ENCODE assay signal across 1 cellular context in the genomic region with DNA sequence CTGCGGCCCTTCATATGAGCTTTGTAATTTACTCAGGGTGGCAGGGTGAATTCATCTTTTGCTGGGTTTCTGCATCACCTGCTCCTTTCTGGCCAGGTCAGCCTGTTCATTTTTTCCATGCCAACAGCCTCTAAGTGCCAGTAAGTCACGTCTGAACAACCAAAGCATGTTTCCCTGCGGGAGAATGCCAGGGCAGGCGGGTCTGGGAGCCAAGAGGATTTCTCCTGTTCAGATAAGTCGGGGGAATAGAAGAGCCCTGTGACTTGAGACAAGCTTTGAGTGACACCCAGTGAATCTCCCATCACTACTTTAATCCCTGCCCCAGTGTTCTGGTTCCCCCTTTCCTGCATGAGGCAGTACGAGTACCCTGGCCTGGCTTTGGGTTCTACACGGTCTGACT.
TF ChIP-seq lines count a peak whose summit lies in the region.

No MANE protein-coding gene starts in this region.

TF ChIP-seq in GM23338, 12 proteins besides CTCF, POLR2A, EP300 and RAD21 (continued from another document):
- TF ChIP-seq, protein P1, sequence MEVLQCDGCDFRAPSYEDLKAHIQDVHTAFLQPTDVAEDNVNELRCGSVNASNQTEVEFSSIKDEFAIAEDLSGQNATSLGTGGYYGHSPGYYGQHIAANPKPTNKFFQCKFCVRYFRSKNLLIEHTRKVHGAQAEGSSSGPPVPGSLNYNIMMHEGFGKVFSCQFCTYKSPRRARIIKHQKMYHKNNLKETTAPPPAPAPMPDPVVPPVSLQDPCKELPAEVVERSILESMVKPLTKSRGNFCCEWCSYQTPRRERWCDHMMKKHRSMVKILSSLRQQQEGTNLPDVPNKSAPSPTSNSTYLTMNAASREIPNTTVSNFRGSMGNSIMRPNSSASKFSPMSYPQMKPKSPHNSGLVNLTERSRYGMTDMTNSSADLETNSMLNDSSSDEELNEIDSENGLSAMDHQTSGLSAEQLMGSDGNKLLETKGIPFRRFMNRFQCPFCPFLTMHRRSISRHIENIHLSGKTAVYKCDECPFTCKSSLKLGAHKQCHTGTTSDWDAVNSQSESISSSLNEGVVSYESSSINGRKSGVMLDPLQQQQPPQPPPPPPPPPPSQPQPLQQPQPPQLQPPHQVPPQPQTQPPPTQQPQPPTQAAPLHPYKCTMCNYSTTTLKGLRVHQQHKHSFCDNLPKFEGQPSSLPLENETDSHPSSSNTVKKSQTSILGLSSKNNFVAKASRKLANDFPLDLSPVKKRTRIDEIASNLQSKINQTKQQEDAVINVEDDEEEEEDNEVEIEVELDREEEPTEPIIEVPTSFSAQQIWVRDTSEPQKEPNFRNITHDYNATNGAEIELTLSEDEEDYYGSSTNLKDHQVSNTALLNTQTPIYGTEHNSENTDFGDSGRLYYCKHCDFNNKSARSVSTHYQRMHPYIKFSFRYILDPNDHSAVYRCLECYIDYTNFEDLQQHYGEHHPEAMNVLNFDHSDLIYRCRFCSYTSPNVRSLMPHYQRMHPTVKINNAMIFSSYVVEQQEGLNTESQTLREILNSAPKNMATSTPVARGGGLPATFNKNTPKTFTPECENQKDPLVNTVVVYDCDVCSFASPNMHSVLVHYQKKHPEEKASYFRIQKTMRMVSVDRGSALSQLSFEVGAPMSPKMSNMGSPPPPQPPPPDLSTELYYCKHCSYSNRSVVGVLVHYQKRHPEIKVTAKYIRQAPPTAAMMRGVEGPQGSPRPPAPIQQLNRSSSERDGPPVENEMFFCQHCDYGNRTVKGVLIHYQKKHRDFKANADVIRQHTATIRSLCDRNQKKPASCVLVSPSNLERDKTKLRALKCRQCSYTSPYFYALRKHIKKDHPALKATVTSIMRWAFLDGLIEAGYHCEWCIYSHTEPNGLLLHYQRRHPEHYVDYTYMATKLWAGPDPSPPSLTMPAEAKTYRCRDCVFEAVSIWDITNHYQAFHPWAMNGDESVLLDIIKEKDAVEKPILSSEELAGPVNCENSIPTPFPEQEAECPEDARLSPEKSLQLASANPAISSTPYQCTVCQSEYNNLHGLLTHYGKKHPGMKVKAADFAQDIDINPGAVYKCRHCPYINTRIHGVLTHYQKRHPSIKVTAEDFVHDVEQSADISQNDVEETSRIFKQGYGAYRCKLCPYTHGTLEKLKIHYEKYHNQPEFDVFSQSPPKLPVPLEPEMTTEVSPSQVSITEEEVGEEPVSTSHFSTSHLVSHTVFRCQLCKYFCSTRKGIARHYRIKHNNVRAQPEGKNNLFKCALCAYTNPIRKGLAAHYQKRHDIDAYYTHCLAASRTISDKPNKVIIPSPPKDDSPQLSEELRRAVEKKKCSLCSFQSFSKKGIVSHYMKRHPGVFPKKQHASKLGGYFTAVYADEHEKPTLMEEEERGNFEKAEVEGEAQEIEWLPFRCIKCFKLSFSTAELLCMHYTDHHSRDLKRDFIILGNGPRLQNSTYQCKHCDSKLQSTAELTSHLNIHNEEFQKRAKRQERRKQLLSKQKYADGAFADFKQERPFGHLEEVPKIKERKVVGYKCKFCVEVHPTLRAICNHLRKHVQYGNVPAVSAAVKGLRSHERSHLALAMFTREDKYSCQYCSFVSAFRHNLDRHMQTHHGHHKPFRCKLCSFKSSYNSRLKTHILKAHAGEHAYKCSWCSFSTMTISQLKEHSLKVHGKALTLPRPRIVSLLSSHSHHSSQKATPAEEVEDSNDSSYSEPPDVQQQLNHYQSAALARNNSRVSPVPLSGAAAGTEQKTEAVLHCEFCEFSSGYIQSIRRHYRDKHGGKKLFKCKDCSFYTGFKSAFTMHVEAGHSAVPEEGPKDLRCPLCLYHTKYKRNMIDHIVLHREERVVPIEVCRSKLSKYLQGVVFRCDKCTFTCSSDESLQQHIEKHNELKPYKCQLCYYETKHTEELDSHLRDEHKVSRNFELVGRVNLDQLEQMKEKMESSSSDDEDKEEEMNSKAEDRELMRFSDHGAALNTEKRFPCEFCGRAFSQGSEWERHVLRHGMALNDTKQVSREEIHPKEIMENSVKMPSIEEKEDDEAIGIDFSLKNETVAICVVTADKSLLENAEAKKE (CRISPR knock-in tag; IDR thresholded peaks at IDR 0.05), result no peak
- TF ChIP-seq JUNB (IDR thresholded peaks at IDR 0.05; ENCODE audit: unreplicated experiment) (no peak), ZNF331 (CRISPR knock-in tag; IDR thresholded peaks at IDR 0.05; ENCODE audit: low read depth) (no peak), STAT1 (IDR thresholded peaks at IDR 0.05; ENCODE audit: unreplicated experiment) (no peak), POLR2AphosphoS5 (IDR thresholded peaks at IDR 0.05; ENCODE audit: low read depth) (no peak), NANOG (IDR thresholded peaks at IDR 0.05; ENCODE audit: borderline replicate concordance) (no peak), CREB1 (CRISPR knock-in tag; IDR thresholded peaks at IDR 0.05; ENCODE audit: low read depth) (no peak), EZH2 (IDR thresholded peaks at IDR 0.05; ENCODE audit: low read depth, unreplicated experiment) (no peak), ZNF114 (CRISPR knock-in tag; IDR thresholded peaks at IDR 0.05) (no peak)
- TF ChIP-seq, protein P2, sequence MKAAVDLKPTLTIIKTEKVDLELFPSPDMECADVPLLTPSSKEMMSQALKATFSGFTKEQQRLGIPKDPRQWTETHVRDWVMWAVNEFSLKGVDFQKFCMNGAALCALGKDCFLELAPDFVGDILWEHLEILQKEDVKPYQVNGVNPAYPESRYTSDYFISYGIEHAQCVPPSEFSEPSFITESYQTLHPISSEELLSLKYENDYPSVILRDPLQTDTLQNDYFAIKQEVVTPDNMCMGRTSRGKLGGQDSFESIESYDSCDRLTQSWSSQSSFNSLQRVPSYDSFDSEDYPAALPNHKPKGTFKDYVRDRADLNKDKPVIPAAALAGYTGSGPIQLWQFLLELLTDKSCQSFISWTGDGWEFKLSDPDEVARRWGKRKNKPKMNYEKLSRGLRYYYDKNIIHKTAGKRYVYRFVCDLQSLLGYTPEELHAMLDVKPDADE (IDR thresholded peaks at IDR 0.05), result no peak
- TF ChIP-seq, protein P3, sequence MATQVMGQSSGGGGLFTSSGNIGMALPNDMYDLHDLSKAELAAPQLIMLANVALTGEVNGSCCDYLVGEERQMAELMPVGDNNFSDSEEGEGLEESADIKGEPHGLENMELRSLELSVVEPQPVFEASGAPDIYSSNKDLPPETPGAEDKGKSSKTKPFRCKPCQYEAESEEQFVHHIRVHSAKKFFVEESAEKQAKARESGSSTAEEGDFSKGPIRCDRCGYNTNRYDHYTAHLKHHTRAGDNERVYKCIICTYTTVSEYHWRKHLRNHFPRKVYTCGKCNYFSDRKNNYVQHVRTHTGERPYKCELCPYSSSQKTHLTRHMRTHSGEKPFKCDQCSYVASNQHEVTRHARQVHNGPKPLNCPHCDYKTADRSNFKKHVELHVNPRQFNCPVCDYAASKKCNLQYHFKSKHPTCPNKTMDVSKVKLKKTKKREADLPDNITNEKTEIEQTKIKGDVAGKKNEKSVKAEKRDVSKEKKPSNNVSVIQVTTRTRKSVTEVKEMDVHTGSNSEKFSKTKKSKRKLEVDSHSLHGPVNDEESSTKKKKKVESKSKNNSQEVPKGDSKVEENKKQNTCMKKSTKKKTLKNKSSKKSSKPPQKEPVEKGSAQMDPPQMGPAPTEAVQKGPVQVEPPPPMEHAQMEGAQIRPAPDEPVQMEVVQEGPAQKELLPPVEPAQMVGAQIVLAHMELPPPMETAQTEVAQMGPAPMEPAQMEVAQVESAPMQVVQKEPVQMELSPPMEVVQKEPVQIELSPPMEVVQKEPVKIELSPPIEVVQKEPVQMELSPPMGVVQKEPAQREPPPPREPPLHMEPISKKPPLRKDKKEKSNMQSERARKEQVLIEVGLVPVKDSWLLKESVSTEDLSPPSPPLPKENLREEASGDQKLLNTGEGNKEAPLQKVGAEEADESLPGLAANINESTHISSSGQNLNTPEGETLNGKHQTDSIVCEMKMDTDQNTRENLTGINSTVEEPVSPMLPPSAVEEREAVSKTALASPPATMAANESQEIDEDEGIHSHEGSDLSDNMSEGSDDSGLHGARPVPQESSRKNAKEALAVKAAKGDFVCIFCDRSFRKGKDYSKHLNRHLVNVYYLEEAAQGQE (IDR thresholded peaks at IDR 0.05; ENCODE audit: unreplicated experiment), result no peak
